Comparison of ENCODE assay signal across 6 cellular contexts in the genomic region with DNA sequence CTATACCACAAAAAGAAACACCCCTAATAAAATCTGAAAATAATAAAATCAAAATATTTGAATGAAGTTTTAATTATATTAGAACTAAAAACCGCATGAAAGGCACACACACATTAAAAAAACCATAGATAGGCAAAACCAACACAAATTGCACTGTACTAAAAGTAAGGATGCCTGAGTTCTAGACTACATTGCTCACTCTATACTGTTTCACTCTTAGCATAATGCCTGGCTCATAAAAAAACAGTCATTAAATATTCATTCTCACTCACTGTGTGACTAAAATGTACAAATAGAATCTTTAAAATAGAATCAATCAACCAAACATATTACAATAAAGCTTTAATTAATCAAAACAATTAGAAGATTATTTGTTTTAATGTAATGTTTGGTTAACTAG.
"Had no signal": no experiment of that assay in that cellular context is flagged by ENCODE, and none has a peak within 500 bp of the region (broad histone marks: within the 10 kb centered on the region; RNA-seq: fewer than 3 reads in every experiment).

No MANE protein-coding gene starts in this region.

- H3K27ac ChIP-seq: HL-60 had no signal

- DNase-seq: IMR-90, KBM-7, KG1 had no signal

- H3K4me3 ChIP-seq: K562 had no signal

- ATAC-seq: HepG2, K562 had no signal
